1 cellular context compared by ENCODE assay signal in the genomic region with DNA sequence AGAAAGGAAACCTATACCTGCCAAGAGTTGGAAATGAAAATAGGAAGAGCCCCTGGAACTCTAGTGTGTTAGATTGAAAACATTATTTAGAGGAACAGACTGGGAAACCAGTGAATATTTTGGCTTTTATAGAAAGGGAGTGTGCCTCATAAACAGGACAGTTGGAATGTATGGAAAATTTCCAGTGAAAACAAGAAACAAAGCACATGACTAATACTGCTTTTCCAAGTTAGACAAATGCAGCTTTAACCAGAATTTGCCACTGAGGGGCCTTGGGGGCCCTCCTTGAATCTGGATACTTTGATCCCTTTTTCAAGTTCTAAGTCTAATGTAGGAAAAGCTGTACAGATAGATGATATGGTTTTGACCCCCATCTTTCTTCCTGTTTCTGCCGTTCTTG.
TF ChIP-seq lines count a peak whose summit lies in the region.

No MANE protein-coding gene starts in this region.

TF ChIP-seq in IMR-90, 13 proteins besides CTCF, POLR2A, EP300 and RAD21:
- TF ChIP-seq BHLHE40 (IDR thresholded peaks at IDR 0.05; ENCODE audit: low read depth, low read length) (no peak), RFX5 (IDR thresholded peaks at IDR 0.05; ENCODE audit: low read depth, low read length) (no peak), CEBPB (IDR thresholded peaks at IDR 0.05; ENCODE audit: low read depth, low read length) (no peak), MAFK (IDR thresholded peaks at IDR 0.05; ENCODE audit: low read depth, low read length) (no peak), RCOR1 (IDR thresholded peaks at IDR 0.05; ENCODE audit: insufficient replicate concordance, low read length) (no peak), NFE2L2 (IDR thresholded peaks at IDR 0.05; ENCODE audit: low read depth, low read length) (no peak), SMC3 (IDR thresholded peaks at IDR 0.05; ENCODE audit: low read depth, low read length) (no peak), MXI1 (IDR thresholded peaks at IDR 0.05; ENCODE audit: borderline replicate concordance, low read depth, low read length) (no peak), CHD1 (IDR thresholded peaks at IDR 0.05; ENCODE audit: low read depth, low read length) (no peak), FOS (IDR thresholded peaks at IDR 0.05; ENCODE audit: low read depth, low read length) (no peak), MAZ (IDR thresholded peaks at IDR 0.05; ENCODE audit: borderline replicate concordance, low read depth, low read length) (no peak)
- TF ChIP-seq, protein P1, sequence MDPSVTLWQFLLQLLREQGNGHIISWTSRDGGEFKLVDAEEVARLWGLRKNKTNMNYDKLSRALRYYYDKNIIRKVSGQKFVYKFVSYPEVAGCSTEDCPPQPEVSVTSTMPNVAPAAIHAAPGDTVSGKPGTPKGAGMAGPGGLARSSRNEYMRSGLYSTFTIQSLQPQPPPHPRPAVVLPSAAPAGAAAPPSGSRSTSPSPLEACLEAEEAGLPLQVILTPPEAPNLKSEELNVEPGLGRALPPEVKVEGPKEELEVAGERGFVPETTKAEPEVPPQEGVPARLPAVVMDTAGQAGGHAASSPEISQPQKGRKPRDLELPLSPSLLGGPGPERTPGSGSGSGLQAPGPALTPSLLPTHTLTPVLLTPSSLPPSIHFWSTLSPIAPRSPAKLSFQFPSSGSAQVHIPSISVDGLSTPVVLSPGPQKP (IDR thresholded peaks at IDR 0.05; ENCODE audit: borderline replicate concordance, low read depth, low read length), result no peak
- TF ChIP-seq, protein P2, sequence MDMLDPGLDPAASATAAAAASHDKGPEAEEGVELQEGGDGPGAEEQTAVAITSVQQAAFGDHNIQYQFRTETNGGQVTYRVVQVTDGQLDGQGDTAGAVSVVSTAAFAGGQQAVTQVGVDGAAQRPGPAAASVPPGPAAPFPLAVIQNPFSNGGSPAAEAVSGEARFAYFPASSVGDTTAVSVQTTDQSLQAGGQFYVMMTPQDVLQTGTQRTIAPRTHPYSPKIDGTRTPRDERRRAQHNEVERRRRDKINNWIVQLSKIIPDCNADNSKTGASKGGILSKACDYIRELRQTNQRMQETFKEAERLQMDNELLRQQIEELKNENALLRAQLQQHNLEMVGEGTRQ (IDR thresholded peaks at IDR 0.05; ENCODE audit: low read depth, low read length), result no peak
